ENCODE assay signal across 1 cellular context in the genomic region with DNA sequence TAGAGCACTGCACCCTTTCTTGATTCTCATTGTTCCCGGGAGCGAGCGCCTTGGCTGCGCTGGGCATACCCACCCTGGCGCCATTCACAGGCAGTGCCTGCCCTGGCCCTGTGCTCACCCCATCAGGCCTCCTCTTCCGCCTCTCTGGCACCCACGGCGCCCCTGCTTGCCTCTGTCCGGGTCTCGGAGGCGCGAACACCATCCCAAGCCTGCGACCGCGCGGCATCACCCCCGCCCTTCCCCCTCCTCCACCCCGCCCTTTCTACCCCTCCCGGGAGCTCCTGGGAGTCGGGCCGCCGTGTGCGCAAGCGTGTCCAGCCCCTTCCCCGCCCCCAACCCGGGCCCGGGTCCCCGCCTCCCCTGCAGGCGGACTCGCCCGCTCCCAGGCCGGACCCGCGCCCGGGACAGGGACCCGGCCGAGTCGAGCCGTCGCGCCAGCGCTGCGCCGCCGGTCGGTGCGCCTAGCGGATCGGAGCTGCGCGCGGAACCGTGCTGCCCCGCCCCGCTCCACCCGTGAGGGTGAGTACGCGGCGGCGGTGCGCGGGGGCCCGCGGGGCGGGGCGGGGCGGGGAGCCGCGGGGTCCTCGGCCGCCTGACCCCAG.
A peak's percentile ranks its signal among the peaks of the same experiment; 100 is the strongest.
TF ChIP-seq lines count a peak whose summit lies in the region.

A gene with protein sequence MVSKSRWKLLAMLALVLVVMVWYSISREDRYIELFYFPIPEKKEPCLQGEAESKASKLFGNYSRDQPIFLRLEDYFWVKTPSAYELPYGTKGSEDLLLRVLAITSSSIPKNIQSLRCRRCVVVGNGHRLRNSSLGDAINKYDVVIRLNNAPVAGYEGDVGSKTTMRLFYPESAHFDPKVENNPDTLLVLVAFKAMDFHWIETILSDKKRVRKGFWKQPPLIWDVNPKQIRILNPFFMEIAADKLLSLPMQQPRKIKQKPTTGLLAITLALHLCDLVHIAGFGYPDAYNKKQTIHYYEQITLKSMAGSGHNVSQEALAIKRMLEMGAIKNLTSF (plus strand): TSS at position 363 of the 602 bp plus-strand sequence. CDS start 50,470 bp downstream, outside the sequence.

TF ChIP-seq in HepG2, 621 proteins besides CTCF, POLR2A, EP300 and RAD21 (continued from another document and continues in another):
- TF ChIP-seq POGZ (CRISPR knock-in tag; IDR thresholded peaks at IDR 0.05) (no peak), POLR2AphosphoS2 (IDR thresholded peaks at IDR 0.05; ENCODE audit: low read depth, low read length) (no peak), ZNF530 (CRISPR knock-in tag; IDR thresholded peaks at IDR 0.05; ENCODE audit: low read depth) (no peak), BCL6 (CRISPR knock-in tag; IDR thresholded peaks at IDR 0.05) (peak; percentile 21; the same call in 1 of the 2 replicates), ZNF180 (CRISPR knock-in tag; IDR thresholded peaks at IDR 0.05; ENCODE audit: borderline replicate concordance, low read depth) (no peak), SMAD3 (CRISPR knock-in tag; IDR thresholded peaks at IDR 0.05) (no peak), PAX8 (CRISPR knock-in tag; IDR thresholded peaks at IDR 0.05; ENCODE audit: borderline replicate concordance) (no peak), SIN3B (IDR thresholded peaks at IDR 0.05; ENCODE audit: low read length) (no peak), ZNF841 (CRISPR knock-in tag; IDR thresholded peaks at IDR 0.05; ENCODE audit: borderline replicate concordance) (no peak), ZMYM3 (CRISPR knock-in tag; IDR thresholded peaks at IDR 0.05) (no peak), KDM1A (CRISPR knock-in tag; IDR thresholded peaks at IDR 0.05) (no peak), ZNF317 (CRISPR knock-in tag; IDR thresholded peaks at IDR 0.05) (no peak), CENPT (CRISPR knock-in tag; IDR thresholded peaks at IDR 0.05; ENCODE audit: low read depth) (no peak), ZSCAN31 (CRISPR knock-in tag; IDR thresholded peaks at IDR 0.05; ENCODE audit: low read depth) (no peak), NKX3-1 (CRISPR knock-in tag; IDR thresholded peaks at IDR 0.05) (no peak), GLI4 (CRISPR knock-in tag; IDR thresholded peaks at IDR 0.05; ENCODE audit: borderline replicate concordance) (no peak), ZFY (CRISPR knock-in tag; IDR thresholded peaks at IDR 0.05) (peak; percentile 76)
- TF ChIP-seq, protein P1, sequence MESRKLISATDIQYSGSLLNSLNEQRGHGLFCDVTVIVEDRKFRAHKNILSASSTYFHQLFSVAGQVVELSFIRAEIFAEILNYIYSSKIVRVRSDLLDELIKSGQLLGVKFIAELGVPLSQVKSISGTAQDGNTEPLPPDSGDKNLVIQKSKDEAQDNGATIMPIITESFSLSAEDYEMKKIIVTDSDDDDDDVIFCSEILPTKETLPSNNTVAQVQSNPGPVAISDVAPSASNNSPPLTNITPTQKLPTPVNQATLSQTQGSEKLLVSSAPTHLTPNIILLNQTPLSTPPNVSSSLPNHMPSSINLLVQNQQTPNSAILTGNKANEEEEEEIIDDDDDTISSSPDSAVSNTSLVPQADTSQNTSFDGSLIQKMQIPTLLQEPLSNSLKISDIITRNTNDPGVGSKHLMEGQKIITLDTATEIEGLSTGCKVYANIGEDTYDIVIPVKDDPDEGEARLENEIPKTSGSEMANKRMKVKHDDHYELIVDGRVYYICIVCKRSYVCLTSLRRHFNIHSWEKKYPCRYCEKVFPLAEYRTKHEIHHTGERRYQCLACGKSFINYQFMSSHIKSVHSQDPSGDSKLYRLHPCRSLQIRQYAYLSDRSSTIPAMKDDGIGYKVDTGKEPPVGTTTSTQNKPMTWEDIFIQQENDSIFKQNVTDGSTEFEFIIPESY (CRISPR knock-in tag; IDR thresholded peaks at IDR 0.05) = no peak
- TF ChIP-seq, protein P2, sequence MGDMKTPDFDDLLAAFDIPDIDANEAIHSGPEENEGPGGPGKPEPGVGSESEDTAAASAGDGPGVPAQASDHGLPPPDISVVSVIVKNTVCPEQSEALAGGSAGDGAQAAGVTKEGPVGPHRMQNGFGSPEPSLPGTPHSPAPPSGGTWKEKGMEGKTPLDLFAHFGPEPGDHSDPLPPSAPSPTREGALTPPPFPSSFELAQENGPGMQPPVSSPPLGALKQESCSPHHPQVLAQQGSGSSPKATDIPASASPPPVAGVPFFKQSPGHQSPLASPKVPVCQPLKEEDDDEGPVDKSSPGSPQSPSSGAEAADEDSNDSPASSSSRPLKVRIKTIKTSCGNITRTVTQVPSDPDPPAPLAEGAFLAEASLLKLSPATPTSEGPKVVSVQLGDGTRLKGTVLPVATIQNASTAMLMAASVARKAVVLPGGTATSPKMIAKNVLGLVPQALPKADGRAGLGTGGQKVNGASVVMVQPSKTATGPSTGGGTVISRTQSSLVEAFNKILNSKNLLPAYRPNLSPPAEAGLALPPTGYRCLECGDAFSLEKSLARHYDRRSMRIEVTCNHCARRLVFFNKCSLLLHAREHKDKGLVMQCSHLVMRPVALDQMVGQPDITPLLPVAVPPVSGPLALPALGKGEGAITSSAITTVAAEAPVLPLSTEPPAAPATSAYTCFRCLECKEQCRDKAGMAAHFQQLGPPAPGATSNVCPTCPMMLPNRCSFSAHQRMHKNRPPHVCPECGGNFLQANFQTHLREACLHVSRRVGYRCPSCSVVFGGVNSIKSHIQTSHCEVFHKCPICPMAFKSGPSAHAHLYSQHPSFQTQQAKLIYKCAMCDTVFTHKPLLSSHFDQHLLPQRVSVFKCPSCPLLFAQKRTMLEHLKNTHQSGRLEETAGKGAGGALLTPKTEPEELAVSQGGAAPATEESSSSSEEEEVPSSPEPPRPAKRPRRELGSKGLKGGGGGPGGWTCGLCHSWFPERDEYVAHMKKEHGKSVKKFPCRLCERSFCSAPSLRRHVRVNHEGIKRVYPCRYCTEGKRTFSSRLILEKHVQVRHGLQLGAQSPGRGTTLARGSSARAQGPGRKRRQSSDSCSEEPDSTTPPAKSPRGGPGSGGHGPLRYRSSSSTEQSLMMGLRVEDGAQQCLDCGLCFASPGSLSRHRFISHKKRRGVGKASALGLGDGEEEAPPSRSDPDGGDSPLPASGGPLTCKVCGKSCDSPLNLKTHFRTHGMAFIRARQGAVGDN (CRISPR knock-in tag; IDR thresholded peaks at IDR 0.05) = peak; percentile 62
- TF ChIP-seq, protein P3, sequence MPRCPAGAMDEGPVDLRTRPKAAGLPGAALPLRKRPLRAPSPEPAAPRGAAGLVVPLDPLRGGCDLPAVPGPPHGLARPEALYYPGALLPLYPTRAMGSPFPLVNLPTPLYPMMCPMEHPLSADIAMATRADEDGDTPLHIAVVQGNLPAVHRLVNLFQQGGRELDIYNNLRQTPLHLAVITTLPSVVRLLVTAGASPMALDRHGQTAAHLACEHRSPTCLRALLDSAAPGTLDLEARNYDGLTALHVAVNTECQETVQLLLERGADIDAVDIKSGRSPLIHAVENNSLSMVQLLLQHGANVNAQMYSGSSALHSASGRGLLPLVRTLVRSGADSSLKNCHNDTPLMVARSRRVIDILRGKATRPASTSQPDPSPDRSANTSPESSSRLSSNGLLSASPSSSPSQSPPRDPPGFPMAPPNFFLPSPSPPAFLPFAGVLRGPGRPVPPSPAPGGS (CRISPR knock-in tag; IDR thresholded peaks at IDR 0.05) = no peak
- TF ChIP-seq, protein P4, sequence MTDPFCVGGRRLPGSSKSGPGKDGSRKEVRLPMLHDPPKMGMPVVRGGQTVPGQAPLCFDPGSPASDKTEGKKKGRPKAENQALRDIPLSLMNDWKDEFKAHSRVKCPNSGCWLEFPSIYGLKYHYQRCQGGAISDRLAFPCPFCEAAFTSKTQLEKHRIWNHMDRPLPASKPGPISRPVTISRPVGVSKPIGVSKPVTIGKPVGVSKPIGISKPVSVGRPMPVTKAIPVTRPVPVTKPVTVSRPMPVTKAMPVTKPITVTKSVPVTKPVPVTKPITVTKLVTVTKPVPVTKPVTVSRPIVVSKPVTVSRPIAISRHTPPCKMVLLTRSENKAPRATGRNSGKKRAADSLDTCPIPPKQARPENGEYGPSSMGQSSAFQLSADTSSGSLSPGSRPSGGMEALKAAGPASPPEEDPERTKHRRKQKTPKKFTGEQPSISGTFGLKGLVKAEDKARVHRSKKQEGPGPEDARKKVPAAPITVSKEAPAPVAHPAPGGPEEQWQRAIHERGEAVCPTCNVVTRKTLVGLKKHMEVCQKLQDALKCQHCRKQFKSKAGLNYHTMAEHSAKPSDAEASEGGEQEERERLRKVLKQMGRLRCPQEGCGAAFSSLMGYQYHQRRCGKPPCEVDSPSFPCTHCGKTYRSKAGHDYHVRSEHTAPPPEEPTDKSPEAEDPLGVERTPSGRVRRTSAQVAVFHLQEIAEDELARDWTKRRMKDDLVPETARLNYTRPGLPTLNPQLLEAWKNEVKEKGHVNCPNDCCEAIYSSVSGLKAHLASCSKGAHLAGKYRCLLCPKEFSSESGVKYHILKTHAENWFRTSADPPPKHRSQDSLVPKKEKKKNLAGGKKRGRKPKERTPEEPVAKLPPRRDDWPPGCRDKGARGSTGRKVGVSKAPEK (CRISPR knock-in tag; IDR thresholded peaks at IDR 0.05; ENCODE audit: borderline replicate concordance) = no peak
- TF ChIP-seq, protein P5, sequence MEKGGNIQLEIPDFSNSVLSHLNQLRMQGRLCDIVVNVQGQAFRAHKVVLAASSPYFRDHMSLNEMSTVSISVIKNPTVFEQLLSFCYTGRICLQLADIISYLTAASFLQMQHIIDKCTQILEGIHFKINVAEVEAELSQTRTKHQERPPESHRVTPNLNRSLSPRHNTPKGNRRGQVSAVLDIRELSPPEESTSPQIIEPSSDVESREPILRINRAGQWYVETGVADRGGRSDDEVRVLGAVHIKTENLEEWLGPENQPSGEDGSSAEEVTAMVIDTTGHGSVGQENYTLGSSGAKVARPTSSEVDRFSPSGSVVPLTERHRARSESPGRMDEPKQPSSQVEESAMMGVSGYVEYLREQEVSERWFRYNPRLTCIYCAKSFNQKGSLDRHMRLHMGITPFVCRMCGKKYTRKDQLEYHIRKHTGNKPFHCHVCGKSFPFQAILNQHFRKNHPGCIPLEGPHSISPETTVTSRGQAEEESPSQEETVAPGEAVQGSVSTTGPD (CRISPR knock-in tag; IDR thresholded peaks at IDR 0.05) = no peak
- TF ChIP-seq, protein P6, sequence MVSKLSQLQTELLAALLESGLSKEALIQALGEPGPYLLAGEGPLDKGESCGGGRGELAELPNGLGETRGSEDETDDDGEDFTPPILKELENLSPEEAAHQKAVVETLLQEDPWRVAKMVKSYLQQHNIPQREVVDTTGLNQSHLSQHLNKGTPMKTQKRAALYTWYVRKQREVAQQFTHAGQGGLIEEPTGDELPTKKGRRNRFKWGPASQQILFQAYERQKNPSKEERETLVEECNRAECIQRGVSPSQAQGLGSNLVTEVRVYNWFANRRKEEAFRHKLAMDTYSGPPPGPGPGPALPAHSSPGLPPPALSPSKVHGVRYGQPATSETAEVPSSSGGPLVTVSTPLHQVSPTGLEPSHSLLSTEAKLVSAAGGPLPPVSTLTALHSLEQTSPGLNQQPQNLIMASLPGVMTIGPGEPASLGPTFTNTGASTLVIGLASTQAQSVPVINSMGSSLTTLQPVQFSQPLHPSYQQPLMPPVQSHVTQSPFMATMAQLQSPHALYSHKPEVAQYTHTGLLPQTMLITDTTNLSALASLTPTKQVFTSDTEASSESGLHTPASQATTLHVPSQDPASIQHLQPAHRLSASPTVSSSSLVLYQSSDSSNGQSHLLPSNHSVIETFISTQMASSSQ (IDR thresholded peaks at IDR 0.05; ENCODE audit: low read depth) = no peak
- TF ChIP-seq, protein P6 (CRISPR knock-in tag; IDR thresholded peaks at IDR 0.05; ENCODE audit: borderline replicate concordance) = no peak
- TF ChIP-seq, protein P7, sequence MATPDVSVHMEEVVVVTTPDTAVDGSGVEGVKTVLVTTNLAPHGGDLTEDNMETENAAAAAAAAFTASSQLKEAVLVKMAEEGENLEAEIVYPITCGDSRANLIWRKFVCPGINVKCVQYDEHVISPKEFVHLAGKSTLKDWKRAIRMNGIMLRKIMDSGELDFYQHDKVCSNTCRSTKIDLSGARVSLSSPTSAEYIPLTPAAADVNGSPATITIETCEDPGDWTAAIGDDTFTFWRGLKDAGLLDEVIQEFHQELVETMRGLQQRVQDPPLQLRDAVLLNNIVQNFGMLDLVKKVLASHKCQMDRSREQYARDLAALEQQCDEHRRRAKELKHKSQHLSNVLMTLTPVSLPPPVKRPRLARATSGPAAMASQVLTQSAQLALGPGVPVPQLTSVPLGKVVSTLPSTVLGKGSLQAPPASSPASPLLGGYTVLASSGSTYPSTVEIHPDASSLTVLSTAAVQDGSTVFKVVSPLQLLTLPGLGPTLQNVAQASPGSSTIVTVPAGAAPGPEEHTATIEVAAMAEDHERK (CRISPR knock-in tag; IDR thresholded peaks at IDR 0.05; ENCODE audit: low read depth) = no peak
- TF ChIP-seq, protein P8, sequence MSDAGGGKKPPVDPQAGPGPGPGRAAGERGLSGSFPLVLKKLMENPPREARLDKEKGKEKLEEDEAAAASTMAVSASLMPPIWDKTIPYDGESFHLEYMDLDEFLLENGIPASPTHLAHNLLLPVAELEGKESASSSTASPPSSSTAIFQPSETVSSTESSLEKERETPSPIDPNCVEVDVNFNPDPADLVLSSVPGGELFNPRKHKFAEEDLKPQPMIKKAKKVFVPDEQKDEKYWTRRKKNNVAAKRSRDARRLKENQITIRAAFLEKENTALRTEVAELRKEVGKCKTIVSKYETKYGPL (CRISPR knock-in tag; IDR thresholded peaks at IDR 0.05) = no peak
- TF ChIP-seq, protein P9, sequence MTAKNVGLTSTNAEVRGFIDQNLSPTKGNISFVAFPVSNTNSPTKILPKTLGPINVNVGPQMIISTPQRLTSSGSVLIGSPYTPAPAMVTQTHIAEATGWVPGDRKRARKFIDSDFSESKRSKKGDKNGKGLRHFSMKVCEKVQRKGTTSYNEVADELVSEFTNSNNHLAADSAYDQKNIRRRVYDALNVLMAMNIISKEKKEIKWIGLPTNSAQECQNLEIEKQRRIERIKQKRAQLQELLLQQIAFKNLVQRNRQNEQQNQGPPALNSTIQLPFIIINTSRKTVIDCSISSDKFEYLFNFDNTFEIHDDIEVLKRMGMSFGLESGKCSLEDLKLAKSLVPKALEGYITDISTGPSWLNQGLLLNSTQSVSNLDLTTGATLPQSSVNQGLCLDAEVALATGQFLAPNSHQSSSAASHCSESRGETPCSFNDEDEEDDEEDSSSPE (CRISPR knock-in tag; IDR thresholded peaks at IDR 0.05) = no peak
- TF ChIP-seq, protein P10, sequence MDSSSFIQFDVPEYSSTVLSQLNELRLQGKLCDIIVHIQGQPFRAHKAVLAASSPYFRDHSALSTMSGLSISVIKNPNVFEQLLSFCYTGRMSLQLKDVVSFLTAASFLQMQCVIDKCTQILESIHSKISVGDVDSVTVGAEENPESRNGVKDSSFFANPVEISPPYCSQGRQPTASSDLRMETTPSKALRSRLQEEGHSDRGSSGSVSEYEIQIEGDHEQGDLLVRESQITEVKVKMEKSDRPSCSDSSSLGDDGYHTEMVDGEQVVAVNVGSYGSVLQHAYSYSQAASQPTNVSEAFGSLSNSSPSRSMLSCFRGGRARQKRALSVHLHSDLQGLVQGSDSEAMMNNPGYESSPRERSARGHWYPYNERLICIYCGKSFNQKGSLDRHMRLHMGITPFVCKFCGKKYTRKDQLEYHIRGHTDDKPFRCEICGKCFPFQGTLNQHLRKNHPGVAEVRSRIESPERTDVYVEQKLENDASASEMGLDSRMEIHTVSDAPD (CRISPR knock-in tag; IDR thresholded peaks at IDR 0.05) = no peak
